9 cellular contexts compared by ENCODE assay signal in the genomic region with DNA sequence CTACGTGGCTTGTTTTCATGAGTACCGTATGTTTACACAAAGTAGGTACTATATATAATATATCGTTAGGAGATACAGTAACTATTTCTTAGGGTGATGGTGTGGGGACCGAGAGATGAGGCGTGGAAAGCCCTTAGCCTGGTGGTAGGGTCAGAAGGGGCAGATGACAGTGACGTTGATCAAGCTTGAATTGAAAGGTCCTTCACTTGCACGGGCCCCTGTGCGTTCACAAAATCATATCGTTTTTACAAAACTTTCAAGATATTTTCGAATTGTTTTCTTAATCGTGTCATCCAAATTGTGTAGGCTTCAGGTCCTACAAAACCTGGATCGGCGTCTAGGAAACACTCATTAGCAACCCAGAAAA. TPM values are rescaled to one million over a fixed set of nuclear protein-coding genes. Genes with fewer than 3 reads are reported as not detected.
DNase-seq lines count a peak whose midpoint lies in the region; ATAC-seq, FAIRE-seq and TF ChIP-seq lines count a peak whose summit lies in the region.
"Had no signal": no experiment of that assay in that cellular context is flagged by ENCODE, and none has a peak within 500 bp of the region (broad histone marks: within the 10 kb centered on the region; RNA-seq: fewer than 3 reads in every experiment).

No MANE protein-coding gene starts in this region.

- H2AFZ ChIP-seq in mesenchymal stem cell (ENCODE audit: low read depth, low read length), result peak overlapping the region; percentile 29

- H3K27me3 ChIP-seq in bronchial epithelial cell (ENCODE audit: control insufficient read depth, insufficient read depth, low read length), result no peaks in the 10 kb centered on the region
- no peaks in the 10 kb centered on the region for H3K27me3 ChIP-seq in mesenchymal stem cell (ENCODE audit: control insufficient read depth in 1 of 2, insufficient read depth in 1 of 2, low read length in 2 of 2)
- no peaks in the 10 kb centered on the region for H3K27me3 ChIP-seq in aorta (ENCODE audit: control insufficient read depth in 1 of 2, insufficient read depth in 2 of 2, low read length in 1 of 2)

- no peak for DNase-seq in Right ventricle myocardium inferior (ENCODE audit: missing footprints)
- no peak for DNase-seq in cardiac septum (ENCODE audit: low spot score)
- no peak for DNase-seq in bronchial epithelial cell (ENCODE audit: low read depth)
- DNase-seq in mesenchymal stem cell, result no peak
- DNase-seq in aorta, result no peak
- no peak for DNase-seq in NK-92 (lab: John Stamatoyannopoulos, UW; ENCODE audit: unreplicated experiment)
- DNase-seq in activated gamma-delta T cell treated with Interleukin-2 at 50 U/mL for 16 hours, result no peak
- DNase-seq in central memory CD4-positive, alpha-beta T cell, result no peak

- ATAC-seq in Right ventricle myocardium inferior, result peak; percentile 8
- peak; percentile 8 for ATAC-seq in aorta (ENCODE audit: low FRiP score)

- H2BK15ac ChIP-seq in mesenchymal stem cell (ENCODE audit: low read depth, poor library complexity, severe bottlenecking), result peak overlapping the region; percentile 77

- peak overlapping the region; percentile 73 for H3K4me2 ChIP-seq in mesenchymal stem cell (ENCODE audit: low read length, poor library complexity, severe bottlenecking)

- H3K23ac ChIP-seq in mesenchymal stem cell (ENCODE audit: low read length in 2 of 2), result no peak overlapping the region

- H2AK5ac ChIP-seq in mesenchymal stem cell (ENCODE audit: low read length, severe bottlenecking), result no peak overlapping the region

- H3K4ac ChIP-seq in mesenchymal stem cell (ENCODE audit: low read depth in 1 of 2, low read length in 2 of 2), result peak overlapping the region in 1 of 2 experiments; percentile 60

- H4K91ac ChIP-seq in mesenchymal stem cell (ENCODE audit: low read length), result peak overlapping the region; percentile 85

- 56% methylated on average over 10 of the region's 13 CpGs for WGBS in mesenchymal stem cell
- 20 to 21% methylated on average over 13 of the region's 13 CpGs for WGBS in aorta, 2 donors

- no peaks in the 10 kb centered on the region for H3K36me3 ChIP-seq in bronchial epithelial cell (ENCODE audit: control insufficient read depth, insufficient read depth, low read length)
- H3K36me3 ChIP-seq in mesenchymal stem cell (ENCODE audit: control insufficient read depth in 1 of 2, insufficient read depth in 2 of 2, low read depth in 1 of 2, low read length in 2 of 2), result peaks cover 0 to 4% of the 10 kb centered on the region in 2 experiments
- no peaks in the 10 kb centered on the region for H3K36me3 ChIP-seq in aorta (ENCODE audit: control insufficient read depth in 1 of 2, insufficient read depth in 2 of 2, low read length in 1 of 2)

- H3K4me1 ChIP-seq in mesenchymal stem cell (ENCODE audit: control insufficient read depth, insufficient read depth, low read depth, low read length) (peaks cover 3% of the 10 kb centered on the region), aorta (ENCODE audit: control insufficient read depth in 1 of 2, insufficient read depth in 2 of 2, low read length in 2 of 2) (peaks cover 0 to 2% of the 10 kb centered on the region in 2 donors)

- H3K9ac ChIP-seq in mesenchymal stem cell (ENCODE audit: low read length), result peak overlapping the region; percentile 95

- intact Hi-C loops in Right ventricle myocardium inferior (cut with DNase I), result loop anchor here (2.0 to 5.0 kb wide), 2 partner anchors 79 to 370 kb away; no protein-coding TSS in a partner anchor
- intact Hi-C loops in cardiac septum (cut with DNase I), result loop anchor here (2.0 to 5.0 kb wide), 2 partner anchors 80 to 369 kb away; partner anchors contain the start of genes DMAC2L and L2HGDH
- intact Hi-C loops in aorta (cut with DNase I), result loop anchor here in 1 of 2 donors (5.0 to 10.0 kb wide), 2 partner anchors 80 to 107 kb away; partner anchors contain the start of genes DMAC2L and L2HGDH

- peak overlapping the region; percentile 81 to 87 for H3K18ac ChIP-seq in mesenchymal stem cell (ENCODE audit: low read depth in 1 of 2, low read length in 2 of 2)

- no peak for TF ChIP-seq CTCF in bronchial epithelial cell (IDR thresholded peaks at IDR 0.05; ENCODE audit: insufficient read depth, low read length, severe bottlenecking)

- peak overlapping the region; percentile 97 for H4K8ac ChIP-seq in mesenchymal stem cell (ENCODE audit: low read length)

- H3K14ac ChIP-seq in mesenchymal stem cell (ENCODE audit: low read length in 2 of 2), result peak overlapping the region in 1 of 2 experiments; percentile 35

- peak overlapping the region; percentile 96 for H2BK5ac ChIP-seq in mesenchymal stem cell (ENCODE audit: low read depth, low read length, poor library complexity, severe bottlenecking)

- peak overlapping the region; percentile 86 for H3K4me3 ChIP-seq in bronchial epithelial cell (ENCODE audit: low read depth, low read length)
- peak overlapping the region; percentile 83 to 84 for H3K4me3 ChIP-seq in mesenchymal stem cell (ENCODE audit: insufficient read depth in 1 of 2, low read depth in 1 of 2, low read length in 2 of 2)
- peak overlapping the region; percentile 70 to 99 for H3K4me3 ChIP-seq in aorta (ENCODE audit: low read length in 2 of 2)

- H3K27ac ChIP-seq in mesenchymal stem cell (ENCODE audit: low read length, poor library complexity, severe bottlenecking) (peak overlapping the region; percentile 92), aorta (ENCODE audit: low read depth in 1 of 2, low read length in 2 of 2) (peak overlapping the region; percentile 47 to 84)

- FAIRE-seq in bronchial epithelial cell (lab: Jason Lieb, UNC), result no peak
- FAIRE-seq: endometrium had no signal

- H3K79me1 ChIP-seq in mesenchymal stem cell (replicated peaks; ENCODE audit: low read length, poor library complexity, severe bottlenecking), result no peaks in the 10 kb centered on the region

- H2BK12ac ChIP-seq in mesenchymal stem cell (ENCODE audit: low read length in 2 of 2), result no peak overlapping the region

- no peaks in the 10 kb centered on the region for H3K9me3 ChIP-seq in mesenchymal stem cell (ENCODE audit: control insufficient read depth, low read length)
- H3K9me3 ChIP-seq in aorta (ENCODE audit: control insufficient read depth, low read length), result no peaks in the 10 kb centered on the region

- H2BK120ac ChIP-seq in mesenchymal stem cell (ENCODE audit: low read depth, low read length), result no peak overlapping the region

RNA-seq across cellular contexts. Expression of gene SOS2, which starts 0.9 kb away (rescaled TPM):
- total RNA-seq in Right ventricle myocardium inferior, result 35.6 TPM
- 34.8 TPM for total RNA-seq in cardiac septum
- total RNA-seq in bronchial epithelial cell, result 17.6 and 21.0 TPM in 2 replicates
- polyA plus RNA-seq in mesenchymal stem cell (2013, experiment 1 of 2), result 15.1 TPM
- polyA plus RNA-seq in mesenchymal stem cell (2013, experiment 2 of 2), result 15.7 TPM
- 10 to 100 TPM; 37.0 to 41.7 TPM for total RNA-seq in aorta
- 10 to 100 TPM; 11.7 to 14.8 TPM for polyA plus RNA-seq in aorta
